In the genomic region with DNA sequence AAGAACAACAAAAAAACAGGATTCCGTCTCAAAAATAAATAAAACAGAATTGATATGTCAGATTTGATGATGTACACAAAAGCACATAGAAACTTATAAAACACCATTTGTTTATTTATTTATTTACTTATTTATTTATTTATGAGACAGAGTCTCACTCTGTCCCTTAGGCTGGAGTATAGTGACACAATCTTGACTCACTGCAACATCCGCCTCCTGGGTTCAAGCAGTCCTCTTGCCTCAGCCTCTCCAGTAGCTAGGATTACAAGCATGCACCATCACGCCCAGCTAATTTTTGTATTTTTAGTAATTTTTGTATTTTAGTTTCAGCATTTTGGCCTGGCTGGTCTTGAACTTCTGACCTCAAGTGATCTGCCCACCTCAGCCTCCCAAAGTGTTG, we compare ENCODE assay signal across 33 cellular contexts.
"Had no signal": no experiment of that assay in that cellular context is flagged by ENCODE, and none has a peak within 500 bp of the region (broad histone marks: within the 10 kb centered on the region; RNA-seq: fewer than 3 reads in every experiment).

No MANE protein-coding gene starts in this region.

- ATAC-seq: activated CD8-positive, alpha-beta T cell treated with anti-CD3 and anti-CD28 coated beads for 36 hours; activated T-cell treated with anti-CD3 and anti-CD28 coated beads, Interleukin-2, amount 50 U/mL, for 4 hours; activated T-helper 17 cell treated with anti-CD3 and anti-CD28 coated beads, Interleukin-2, amount 50 U/mL, for 72 hours; gastroesophageal sphincter; heart right ventricle; T-helper 17 cell had no signal

- FAIRE-seq: astrocyte, endometrium, endothelial cell of umbilical vein had no signal

- H3K27me3 Mint-ChIP-seq: activated CD4-positive, alpha-beta T cell treated with anti-CD3 and anti-CD28 coated beads, Interleukin-2, amount 10 ng/mL, durations not matched to agents 7 days and 5 days; activated CD8-positive, alpha-beta T cell treated with anti-CD3 and anti-CD28 coated beads for 36 hours; activated naive CD8-positive, alpha-beta T cell; activated T-helper 17 cell treated with anti-CD3 and anti-CD28 coated beads, Interleukin-2, amount 50 U/mL, for 72 hours; T-helper 17 cell had no signal

- DNase-seq: activated CD4-positive, alpha-beta T cell treated with anti-CD3 and anti-CD28 coated beads for 4 hours; activated CD4-positive, alpha-beta T cell treated with anti-CD3 and anti-CD28 coated beads, Interleukin-2, amount 10 ng/mL, durations not matched to agents 7 days and 5 days; activated CD4-positive, alpha-beta T cell treated with anti-CD3 and anti-CD28 coated beads, Interleukin-2, amount 50 U/mL, for 4 hours; activated CD4-positive, CD25-positive, alpha-beta regulatory T cell; activated CD4-positive, CD25-positive, alpha-beta regulatory T cell treated with anti-CD3 and anti-CD28 coated beads, Interleukin-2, amount 50 U/mL, for 72 hours; activated CD8-positive, alpha-beta memory T cell treated with anti-CD3 and anti-CD28 coated beads for 24 hours; activated CD8-positive, alpha-beta T cell treated with anti-CD3 and anti-CD28 coated beads for 36 hours; activated effector memory CD4-positive, alpha-beta T cell treated with Interleukin-2 at 50 U/mL for 16 hours; activated gamma-delta T cell treated with Interleukin-2 at 50 U/mL for 16 hours; activated naive CD4-positive, alpha-beta T cell treated with anti-CD3 and anti-CD28 coated beads, Interleukin-2, amount 50 U/mL, for 16 hours; activated naive CD4-positive, alpha-beta T cell treated with Interleukin-2 at 50 U/mL for 16 hours; activated T-cell treated with anti-CD3 and anti-CD28 coated beads, Interleukin-2, amount 50 U/mL, for 4 hours; amniotic stem cell; anterior cingulate cortex; brain microvascular endothelial cell; caudate nucleus; cerebellar nuclear complex; colonic mucosa; effector CD8-positive, alpha-beta T cell; erythroblast; foreskin melanocyte; heart right ventricle; T-helper 1 cell; T-helper 17 cell; T1000 had no signal

- H3K4me1 ChIP-seq: colonic mucosa, esophagus muscularis mucosa, gastroesophageal sphincter, heart right ventricle had no signal

- H3K4me3 ChIP-seq: colonic mucosa, esophagus muscularis mucosa, gastroesophageal sphincter, heart right ventricle had no signal

- H3K9me3 ChIP-seq: colonic mucosa, esophagus muscularis mucosa, gastroesophageal sphincter, heart right ventricle had no signal

- H3K9me3 Mint-ChIP-seq: activated CD4-positive, alpha-beta T cell treated with anti-CD3 and anti-CD28 coated beads, Interleukin-2, amount 10 ng/mL, durations not matched to agents 7 days and 5 days; activated CD8-positive, alpha-beta T cell treated with anti-CD3 and anti-CD28 coated beads for 36 hours; activated T-cell treated with anti-CD3 and anti-CD28 coated beads, Interleukin-2, amount 50 U/mL, for 4 hours; activated T-helper 17 cell treated with anti-CD3 and anti-CD28 coated beads, Interleukin-2, amount 50 U/mL, for 72 hours; T-helper 2 cell treated with Interferon-gamma antibody and Interleukin-4, amounts not matched to agents 5 μg/mL and 100 μg/mL, for 36 hours had no signal

- H3K27ac Mint-ChIP-seq: activated CD4-positive, alpha-beta T cell treated with anti-CD3 and anti-CD28 coated beads, Interleukin-2, amount 10 ng/mL, durations not matched to agents 7 days and 5 days; activated CD8-positive, alpha-beta T cell treated with anti-CD3 and anti-CD28 coated beads for 36 hours; activated naive CD8-positive, alpha-beta T cell; activated T-helper 17 cell treated with anti-CD3 and anti-CD28 coated beads, Interleukin-2, amount 50 U/mL, for 72 hours; T-helper 17 cell; T-helper 2 cell treated with Interferon-gamma antibody and Interleukin-4, amounts not matched to agents 5 μg/mL and 100 μg/mL, for 36 hours had no signal

- H3K4me1 Mint-ChIP-seq: activated T-helper 17 cell treated with anti-CD3 and anti-CD28 coated beads, Interleukin-2, amount 50 U/mL, for 72 hours had no signal

- H3K27me3 ChIP-seq: brain microvascular endothelial cell, colonic mucosa, esophagus muscularis mucosa, gastroesophageal sphincter, heart right ventricle had no signal

- H3K4me3 Mint-ChIP-seq: activated CD4-positive, alpha-beta T cell treated with anti-CD3 and anti-CD28 coated beads, Interleukin-2, amount 10 ng/mL, durations not matched to agents 7 days and 5 days; activated CD8-positive, alpha-beta T cell treated with anti-CD3 and anti-CD28 coated beads for 36 hours; activated naive CD8-positive, alpha-beta T cell; activated T-cell treated with anti-CD3 and anti-CD28 coated beads, Interleukin-2, amount 50 U/mL, for 4 hours; activated T-helper 17 cell treated with anti-CD3 and anti-CD28 coated beads, Interleukin-2, amount 50 U/mL, for 72 hours; T-helper 17 cell; T-helper 2 cell treated with Interferon-gamma antibody and Interleukin-4, amounts not matched to agents 5 μg/mL and 100 μg/mL, for 36 hours had no signal

- H3K36me3 ChIP-seq: brain microvascular endothelial cell, colonic mucosa had no signal

- H3K27ac ChIP-seq: brain microvascular endothelial cell, colonic mucosa, esophagus muscularis mucosa, gastroesophageal sphincter, heart right ventricle had no signal
